In the genomic region with DNA sequence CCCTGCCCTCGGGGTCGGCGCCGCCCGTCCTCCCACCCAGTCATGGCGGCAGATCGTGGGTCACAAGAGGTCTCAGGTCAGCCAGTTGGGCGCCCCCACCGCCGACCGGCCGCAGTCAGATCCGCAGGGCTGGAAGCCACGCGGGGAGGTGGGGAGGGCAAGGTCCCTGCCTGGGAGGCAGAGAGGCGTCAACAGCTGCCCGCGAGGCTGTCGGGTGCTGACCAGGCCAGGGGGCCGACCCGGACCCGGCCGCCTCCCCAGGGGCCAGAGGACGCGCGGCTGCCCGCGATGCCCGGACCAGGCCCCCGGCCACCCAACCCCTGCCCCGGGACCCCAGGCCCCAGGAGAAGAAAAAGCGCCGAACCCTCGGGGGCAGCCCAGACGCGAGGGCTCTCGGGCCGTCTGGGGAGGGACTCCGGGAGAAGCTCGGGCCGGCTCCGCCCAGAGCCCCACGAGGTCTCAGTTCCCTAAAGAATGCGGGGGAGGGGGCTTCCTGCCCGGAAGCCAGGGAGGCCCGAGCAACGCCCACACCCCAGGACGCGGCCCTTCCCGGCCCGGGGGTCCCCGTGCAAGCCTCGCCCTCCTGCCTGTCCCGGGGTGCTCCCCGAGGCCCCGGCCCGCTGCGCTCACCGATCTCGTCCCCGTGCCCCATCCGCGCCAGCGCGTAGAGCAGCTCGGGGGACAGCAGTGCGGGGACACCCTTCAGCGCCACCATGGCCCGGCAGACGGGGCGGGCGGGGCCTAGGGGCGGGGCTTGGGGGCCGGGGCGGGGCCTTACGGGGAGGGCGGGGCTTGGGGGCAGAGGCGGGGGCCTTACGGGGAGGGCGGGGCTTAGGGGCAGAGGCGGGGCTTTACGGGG, we compare ENCODE assay signal across 9 cellular contexts. TPM values are rescaled to one million over a fixed set of nuclear protein-coding genes. Genes with fewer than 3 reads are reported as not detected.
DNase-seq lines count a peak whose midpoint lies in the region; ATAC-seq and TF ChIP-seq lines count a peak whose summit lies in the region.
"Had no signal": no experiment of that assay in that cellular context is flagged by ENCODE, and none has a peak within 500 bp of the region (broad histone marks: within the 10 kb centered on the region; RNA-seq: fewer than 3 reads in every experiment).

TSS of gene FUOM (minus strand) at position 727 of the 859 bp plus-strand sequence. CDS start at position 715, 12 bp downstream.

- H3K4me2 ChIP-seq in DOHH2 (ENCODE audit: low read length), result peak within 1 kb of the TSS; percentile 65

- no peaks in the 10 kb centered on the region for H3K9me3 Mint-ChIP-seq in central memory CD8-positive, alpha-beta T cell

- DNase-seq in HuH-7.5 (ENCODE audit: low spot score) (peak; percentile 68), left lung (peak; percentile 60 to 90), NCI-H2107 treated with DMSO at 0.1 percent for 48 hours (lab: John Stamatoyannopoulos, UW; ENCODE audit: unreplicated experiment) (no peak)
- DNase-seq in central memory CD8-positive, alpha-beta T cell (ENCODE audit: low spot score in 2 of 2), result peak; percentile 46 to 53
- DNase-seq in stimulated activated CD4-positive, alpha-beta T cell treated with anti-CD3 and anti-CD28 coated beads, Interleukin-4, amount 100 ng/mL, for 4 hours, result peak; percentile 70 to 76

- H3K27me3 Mint-ChIP-seq in central memory CD8-positive, alpha-beta T cell, result no peaks in the 10 kb centered on the region

- H3K27ac ChIP-seq in DOHH2 (ENCODE audit: low read depth, low read length) (peak within 1 kb of the TSS; percentile 41; the same call in 1 of the 2 replicates), left lung (peak within 1 kb of the TSS in 1 of 2 donors; percentile 78)
- H3K27ac ChIP-seq: epithelial cell of prostate had no signal

- H3K27me3 ChIP-seq in DOHH2 (ENCODE audit: control insufficient read depth, low read length), result no peaks in the 10 kb centered on the region
- peaks cover 0 to 14% of the 10 kb centered on the region in 2 donors for H3K27me3 ChIP-seq in left lung

- intact Hi-C loops in left lung (cut with DNase I), result no loop called here

- TF ChIP-seq CTCF in DOHH2 (IDR thresholded peaks at IDR 0.05; ENCODE audit: low read depth, low read length, poor library complexity, severe bottlenecking), result no peak
- TF ChIP-seq CTCF in WI38 (IDR thresholded peaks at IDR 0.05; ENCODE audit: low read depth, low read length), result no peak
- TF ChIP-seq CTCF in left lung (IDR thresholded peaks at IDR 0.05), result no peak

- H3K9me2 ChIP-seq in DOHH2 (replicated peaks; ENCODE audit: control insufficient read depth, low read length), result no peaks in the 10 kb centered on the region

- H4K20me1 ChIP-seq in DOHH2 (ENCODE audit: control insufficient read depth, insufficient read depth, low read depth, low read length), result no peaks in the 10 kb centered on the region

- peak within 1 kb of the TSS; percentile 70 for H3K4me3 Mint-ChIP-seq in central memory CD8-positive, alpha-beta T cell

- no peak within 1 kb of the TSS for H3K27ac Mint-ChIP-seq in central memory CD8-positive, alpha-beta T cell (ENCODE audit: low read depth)

- H3K9me3 ChIP-seq in DOHH2 (ENCODE audit: control insufficient read depth, insufficient read depth, low read length), result no peaks in the 10 kb centered on the region
- no peaks in the 10 kb centered on the region for H3K9me3 ChIP-seq in left lung

- H3K4me1 ChIP-seq in DOHH2 (ENCODE audit: control insufficient read depth, low read length) (peaks cover 8% of the 10 kb centered on the region; the same call in 1 of the 2 replicates), left lung (peaks cover 6 to 15% of the 10 kb centered on the region in 2 donors)

- no peaks in the 10 kb centered on the region for H3K36me3 ChIP-seq in DOHH2 (ENCODE audit: control insufficient read depth, low read length)
- H3K36me3 ChIP-seq in left lung, result peaks cover 0 to 19% of the 10 kb centered on the region in 2 donors

- H3F3A ChIP-seq in DOHH2 (ENCODE audit: control insufficient read depth, insufficient read depth), result no peaks in the 10 kb centered on the region

- H3K4me3 ChIP-seq in DOHH2 (ENCODE audit: low read length) (peak within 1 kb of the TSS; percentile 66), WI38 (ENCODE audit: low read depth, low read length) (peak within 1 kb of the TSS; percentile 57), left lung (peak within 1 kb of the TSS; percentile 40 to 55)

- peaks cover 5% of the 10 kb centered on the region for H3K36me3 Mint-ChIP-seq in central memory CD8-positive, alpha-beta T cell (ENCODE audit: insufficient read depth)

- peak; percentile 68 for ATAC-seq in GM21381 (IDR thresholded peaks at IDR 0.05; ENCODE audit: unreplicated experiment)
- ATAC-seq in central memory CD8-positive, alpha-beta T cell (replicated peaks; ENCODE audit: extremely low read depth, poor library complexity, severe bottlenecking), result peak; percentile 79
- ATAC-seq in left lung, result peak; percentile 87

- no peaks in the 10 kb centered on the region for H3K79me2 ChIP-seq in DOHH2 (ENCODE audit: control insufficient read depth, low read length)

- peaks cover 16% of the 10 kb centered on the region for H3K4me1 Mint-ChIP-seq in central memory CD8-positive, alpha-beta T cell

RNA-seq across cellular contexts. Expression of gene FUOM, which starts in this region (rescaled TPM):
- total RNA-seq in left lung, result 10 to 100 TPM; 12.1 to 24.1 TPM
